23 cellular contexts compared by ENCODE assay signal in genomic region chr5:43209060-43209459, GRCh38. TPM values are rescaled to one million over a fixed set of nuclear protein-coding genes. Genes with fewer than 3 reads are reported as not detected.
"Had no signal": no experiment of that assay in that cellular context is flagged by ENCODE, and none has a peak within 500 bp of the region (broad histone marks: within the 10 kb centered on the region; RNA-seq: fewer than 3 reads in every experiment).

No MANE protein-coding gene starts in this region.

- ATAC-seq: activated CD8-positive, alpha-beta T cell treated with anti-CD3 and anti-CD28 coated beads for 36 hours; activated T-helper 17 cell treated with anti-CD3 and anti-CD28 coated beads, Interleukin-2, amount 50 U/mL, for 72 hours; foreskin keratinocyte; left lobe of liver had no signal

- H3K9me3 ChIP-seq: colonic mucosa, prostate gland, right atrium auricular region, tibial nerve had no signal

- H3K27me3 ChIP-seq: colonic mucosa, neural progenitor cell, right atrium auricular region, tibial nerve had no signal

- H3K4me3 ChIP-seq: colonic mucosa, neural progenitor cell, prostate gland, right atrium auricular region, tibial nerve had no signal

- H3K4me3 Mint-ChIP-seq: activated B cell treated with CpG ODN at 0.5 μM for 24 hours; activated CD8-positive, alpha-beta T cell treated with anti-CD3 and anti-CD28 coated beads for 36 hours; activated naive CD8-positive, alpha-beta T cell treated with anti-CD3 and anti-CD28 coated beads, Interleukin-2, amount 10 ng/mL, durations not matched to agents 7 days and 5 days; activated T-helper 17 cell treated with anti-CD3 and anti-CD28 coated beads, Interleukin-2, amount 50 U/mL, for 72 hours; central memory CD8-positive, alpha-beta T cell; naive B cell; neural progenitor cell had no signal

- H3K36me3 ChIP-seq: colonic mucosa, neural progenitor cell, prostate gland, right atrium auricular region, tibial nerve had no signal

- H3K36me3 Mint-ChIP-seq: activated naive CD8-positive, alpha-beta T cell treated with anti-CD3 and anti-CD28 coated beads, Interleukin-2, amount 10 ng/mL, durations not matched to agents 7 days and 5 days; naive B cell; neural progenitor cell had no signal

- DNase-seq: activated B cell treated with CpG ODN at 0.5 μM for 24 hours; activated CD4-positive, alpha-beta T cell treated with anti-CD3 and anti-CD28 coated beads for 48 hours; activated CD8-positive, alpha-beta T cell treated with anti-CD3 and anti-CD28 coated beads for 36 hours; activated naive CD4-positive, alpha-beta T cell; activated naive CD8-positive, alpha-beta T cell treated with anti-CD3 and anti-CD28 coated beads, Interleukin-2, amount 10 ng/mL, durations not matched to agents 7 days and 5 days; activated T-cell treated with anti-CD3 and anti-CD28 coated beads, Interleukin-2, amount 50 U/mL, for 1 hour; aorta; foreskin keratinocyte; hippocampal formation; midbrain; naive B cell; stimulated activated CD4-positive, alpha-beta T cell treated with anti-CD3 and anti-CD28 coated beads, Interleukin-2, amount 100 ng/mL, for 24 hours; stimulated activated naive CD4-positive, alpha-beta T cell treated with Interleukin-2 at 50 U/mL for 16 hours; substantia nigra had no signal

- H3K9me3 Mint-ChIP-seq: activated B cell treated with CpG ODN at 0.5 μM for 24 hours; activated CD8-positive, alpha-beta T cell treated with anti-CD3 and anti-CD28 coated beads for 36 hours; activated naive CD8-positive, alpha-beta T cell treated with anti-CD3 and anti-CD28 coated beads, Interleukin-2, amount 10 ng/mL, durations not matched to agents 7 days and 5 days; activated T-helper 17 cell treated with anti-CD3 and anti-CD28 coated beads, Interleukin-2, amount 50 U/mL, for 72 hours; central memory CD8-positive, alpha-beta T cell; naive B cell; neural progenitor cell had no signal

- H3K27ac ChIP-seq: foreskin keratinocyte, neural progenitor cell, prostate gland, right atrium auricular region, tibial nerve had no signal

- H3K4me1 ChIP-seq: colonic mucosa, foreskin keratinocyte, right atrium auricular region had no signal

- H3K4me1 Mint-ChIP-seq: activated B cell treated with CpG ODN at 0.5 μM for 24 hours; activated naive CD8-positive, alpha-beta T cell treated with anti-CD3 and anti-CD28 coated beads, Interleukin-2, amount 10 ng/mL, durations not matched to agents 7 days and 5 days; activated T-helper 17 cell treated with anti-CD3 and anti-CD28 coated beads, Interleukin-2, amount 50 U/mL, for 72 hours; central memory CD8-positive, alpha-beta T cell; neural progenitor cell had no signal

- H3K9ac ChIP-seq: neural progenitor cell had no signal

- H3K27ac Mint-ChIP-seq: activated B cell treated with CpG ODN at 0.5 μM for 24 hours; activated CD8-positive, alpha-beta T cell treated with anti-CD3 and anti-CD28 coated beads for 36 hours; activated naive CD8-positive, alpha-beta T cell treated with anti-CD3 and anti-CD28 coated beads, Interleukin-2, amount 10 ng/mL, durations not matched to agents 7 days and 5 days; activated T-helper 17 cell treated with anti-CD3 and anti-CD28 coated beads, Interleukin-2, amount 50 U/mL, for 72 hours; naive B cell; neural progenitor cell had no signal

RNA-seq across cellular contexts. Expression of gene NIM1K, which starts 17.0 kb away (rescaled TPM):
- total RNA-seq: lung microvascular endothelial cell had no signal
- polyA plus RNA-seq: foreskin keratinocyte had no signal
